ENCODE assay signal across 8 cellular contexts in the genomic region with DNA sequence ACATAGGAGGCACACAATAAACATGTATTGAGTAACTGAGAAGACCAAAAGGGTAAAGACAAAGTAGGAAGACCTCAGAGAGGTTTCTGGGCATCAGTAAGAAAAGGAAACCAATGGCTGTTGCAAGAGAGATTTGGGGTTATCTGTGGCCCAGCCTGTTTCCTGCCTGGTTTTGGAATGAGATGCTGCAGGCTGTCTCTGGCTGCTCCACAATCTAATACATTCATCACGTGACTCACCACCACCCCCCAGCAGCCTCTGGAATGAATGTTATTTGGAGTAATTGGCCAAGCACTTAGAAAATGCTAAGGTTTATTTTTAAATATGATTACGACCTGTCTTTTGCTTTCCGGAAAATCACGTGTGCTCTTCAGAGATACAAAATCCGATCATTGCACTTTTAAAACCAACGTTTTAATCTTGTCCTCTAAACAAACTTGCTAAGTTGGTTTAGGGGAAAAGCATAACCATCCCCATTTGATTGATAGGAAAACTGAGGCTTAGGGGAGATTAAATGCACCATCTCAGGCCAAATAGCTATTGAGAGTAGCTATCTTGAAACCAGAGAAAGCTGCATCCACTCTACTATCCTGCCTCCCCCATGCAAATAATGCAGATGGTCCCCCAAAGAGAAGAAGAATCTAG.
DNase-seq lines count a peak whose midpoint lies in the region; ATAC-seq and TF ChIP-seq lines count a peak whose summit lies in the region.
"Had no signal": no experiment of that assay in that cellular context is flagged by ENCODE, and none has a peak within 500 bp of the region (broad histone marks: within the 10 kb centered on the region; RNA-seq: fewer than 3 reads in every experiment).

No MANE protein-coding gene starts in this region.

- peak; percentile 85 for DNase-seq in GM23248
- peak; percentile 5 for DNase-seq in RKO (ENCODE audit: low spot score)
- DNase-seq in fibroblast of gingiva (ENCODE audit: low read depth): peak; percentile 92
- peak; percentile 41 for DNase-seq in retinal pigment epithelial cell (ENCODE audit: low read depth)
- DNase-seq: activated effector memory CD4-positive, alpha-beta T cell treated with anti-CD3 and anti-CD28 coated beads, Interleukin-2, amount 50 U/mL, for 16 hours had no signal

- ATAC-seq in HG03025 (IDR thresholded peaks at IDR 0.05; ENCODE audit: low FRiP score, unreplicated experiment) (no peak), GM18520 (IDR thresholded peaks at IDR 0.05; ENCODE audit: unreplicated experiment) (no peak), GM18502 (IDR thresholded peaks at IDR 0.05; ENCODE audit: poor library complexity, unreplicated experiment) (no peak)

- no peak overlapping the region for H3K4me3 ChIP-seq in GM23248
- H3K4me3 ChIP-seq in retinal pigment epithelial cell (ENCODE audit: low read length): no peak overlapping the region

- peak overlapping the region; percentile 56 for H3K4me2 ChIP-seq in GM23248 (ENCODE audit: unreplicated experiment)

- H3F3A ChIP-seq in GM23248 (ENCODE audit: insufficient read depth): peaks cover 12% of the 10 kb centered on the region

- no peaks in the 10 kb centered on the region for H3K79me2 ChIP-seq in GM23248 (ENCODE audit: insufficient read depth)

- H3K27ac ChIP-seq in GM23248: peak overlapping the region; percentile 36

- H2AFZ ChIP-seq in GM23248: peak overlapping the region; percentile 26; the same call in 1 of the 2 replicates

- in situ Hi-C loops in GM23248 (cut with MboI): no loop called here

- H3K36me3 ChIP-seq in GM23248 (ENCODE audit: low read depth): no peaks in the 10 kb centered on the region

- no peaks in the 10 kb centered on the region for H3K9me2 ChIP-seq in GM23248 (ENCODE audit: insufficient read depth)

- no peaks in the 10 kb centered on the region for H4K20me1 ChIP-seq in GM23248 (ENCODE audit: insufficient read depth)

- peaks cover 35% of the 10 kb centered on the region for H3K4me1 ChIP-seq in GM23248 (ENCODE audit: insufficient read depth)

- H3K27me3 ChIP-seq in GM23248 (replicated peaks; ENCODE audit: insufficient read depth): no peaks in the 10 kb centered on the region

- H3K9ac ChIP-seq in GM23248: no peak overlapping the region

- WGBS in GM23248 (ENCODE audit: low coverage in 1 of 2, low lambda C conversion rate in 2 of 2, missing lambda C conversion rate in 2 of 2), 2 experiments: 7 to 8% methylated on average over 6 of the region's 6 CpGs

- H3K9me3 ChIP-seq in GM23248 (ENCODE audit: low read depth): no peaks in the 10 kb centered on the region

- no peak for TF ChIP-seq CTCF in retinal pigment epithelial cell (conservative IDR thresholded peaks at IDR 0.05; ENCODE audit: low read depth, low read length)

Comparison
In these comparisons a context has a peak if more than half of its experiments do, and no peak if none do; other contexts are left out.
1. DNase-seq: peak in every context shown above with its lines; median percentile 92 in fibroblast of gingiva; 85 in GM23248; 41 in retinal pigment epithelial cell; 5 in RKO.